11 cellular contexts compared by ENCODE assay signal in the genomic region with DNA sequence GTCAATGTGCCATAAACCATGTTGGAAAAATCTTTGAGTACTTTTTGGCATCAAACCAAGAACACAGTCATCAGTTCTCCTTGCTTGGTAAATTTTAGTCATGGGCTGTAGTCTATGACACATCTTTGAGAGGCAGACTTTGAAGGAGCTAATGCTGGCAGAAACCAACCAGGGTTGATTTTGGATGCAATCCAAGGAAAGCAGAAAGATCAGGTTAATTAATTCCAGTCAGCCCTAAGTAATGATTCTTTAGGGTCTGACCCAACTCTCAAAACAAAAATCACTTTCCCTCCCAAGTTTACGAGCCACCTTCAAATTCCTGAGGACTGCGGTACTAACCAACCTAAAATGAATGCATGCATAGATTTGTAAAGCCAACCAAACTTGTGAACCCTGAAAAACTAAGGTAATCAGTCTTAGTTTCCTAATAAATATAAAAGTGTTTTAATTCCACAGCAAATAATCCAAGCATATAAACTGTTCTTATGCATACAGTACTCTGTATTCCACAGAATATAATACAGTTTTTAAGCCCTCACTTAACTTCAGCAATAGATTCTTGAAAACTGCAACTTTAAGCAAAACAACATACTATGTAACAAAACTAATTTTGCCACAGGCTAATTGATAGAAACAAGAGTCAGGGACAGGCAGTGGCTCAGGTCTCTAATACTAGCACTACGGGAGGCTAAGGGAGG. TPM values are rescaled to one million over a fixed set of nuclear protein-coding genes. Genes with fewer than 3 reads are reported as not detected.
DNase-seq lines count a peak whose midpoint lies in the region; ATAC-seq and TF ChIP-seq lines count a peak whose summit lies in the region.
"Had no signal": no experiment of that assay in that cellular context is flagged by ENCODE, and none has a peak within 500 bp of the region (broad histone marks: within the 10 kb centered on the region; RNA-seq: fewer than 3 reads in every experiment).

No MANE protein-coding gene starts in this region.

- H3K79me2 ChIP-seq in OCI-LY1 (ENCODE audit: insufficient read depth, low read length) = peaks cover 92% of the 10 kb centered on the region

- H3K27me3 ChIP-seq in OCI-LY1 (ENCODE audit: insufficient read depth, low read length) (no peaks in the 10 kb centered on the region), thoracic aorta (replicated peaks; ENCODE audit: insufficient read depth) (no peaks in the 10 kb centered on the region), psoas muscle (ENCODE audit: insufficient read depth in 3 of 3, low read length in 2 of 3) (no peaks in the 10 kb centered on the region)

- no peaks in the 10 kb centered on the region for H3K36me3 ChIP-seq in OCI-LY1 (ENCODE audit: insufficient read depth, low read length)
- H3K36me3 ChIP-seq in thoracic aorta = no peaks in the 10 kb centered on the region
- no peaks in the 10 kb centered on the region for H3K36me3 ChIP-seq in psoas muscle (ENCODE audit: insufficient read depth in 1 of 2, low read depth in 1 of 2)

- no peaks in the 10 kb centered on the region for H4K20me1 ChIP-seq in OCI-LY1 (ENCODE audit: insufficient read depth, low read length)

- no peaks in the 10 kb centered on the region for H3K9me2 ChIP-seq in OCI-LY1 (ENCODE audit: low read depth, low read length)

- no peaks in the 10 kb centered on the region for H3F3A ChIP-seq in OCI-LY1 (ENCODE audit: insufficient read depth, low read length)

- H3K4me3 ChIP-seq in OCI-LY1 (ENCODE audit: low read depth, low read length, poor library complexity, severe bottlenecking) (peak overlapping the region; percentile 28), thoracic aorta (no peak overlapping the region), psoas muscle (no peak overlapping the region)

- WGBS in psoas muscle, 3 donors = 92 to 96% (median 95%) methylated on average over 3 of the region's 3 CpGs

- no peaks in the 10 kb centered on the region for H3K36me3 Mint-ChIP-seq in activated T-cell treated with anti-CD3 and anti-CD28 coated beads, Interleukin-2, amount 50 U/mL, for 72 hours (ENCODE audit: insufficient read depth in 2 of 2)

- no peaks in the 10 kb centered on the region for H3K9me3 Mint-ChIP-seq in activated T-cell treated with anti-CD3 and anti-CD28 coated beads, Interleukin-2, amount 50 U/mL, for 72 hours

- H3K9ac ChIP-seq in OCI-LY1 (ENCODE audit: low read length) = peak overlapping the region; percentile 31; the same call in 1 of the 2 replicates

- peak overlapping the region; percentile 71 for H3K27ac Mint-ChIP-seq in activated T-cell treated with anti-CD3 and anti-CD28 coated beads, Interleukin-2, amount 50 U/mL, for 72 hours

- H3K4me2 ChIP-seq in OCI-LY1 (ENCODE audit: low read length) = peak overlapping the region; percentile 62

- H3K4me1 Mint-ChIP-seq in activated T-cell treated with anti-CD3 and anti-CD28 coated beads, Interleukin-2, amount 50 U/mL, for 72 hours (ENCODE audit: low read depth) = peaks cover 17% of the 10 kb centered on the region

- intact Hi-C loops in psoas muscle (cut with DNase I) = no loop called here

- no peak overlapping the region for H2AFZ ChIP-seq in OCI-LY1 (ENCODE audit: low read length)

- ATAC-seq in activated T-cell treated with anti-CD3 and anti-CD28 coated beads, Interleukin-2, amount 50 U/mL, for 72 hours (replicated peaks in 1 of 2) = peak; percentile 82 to 85
- ATAC-seq in thoracic aorta (ENCODE audit: insufficient number of reproducible peaks, low FRiP score, low read depth) (peak; percentile 74), psoas muscle (no peak)

- H3K9me3 ChIP-seq in OCI-LY1 (ENCODE audit: low read length) = no peaks in the 10 kb centered on the region
- no peaks in the 10 kb centered on the region for H3K9me3 ChIP-seq in thoracic aorta
- no peaks in the 10 kb centered on the region for H3K9me3 ChIP-seq in psoas muscle

- no peak overlapping the region for H3K4me3 Mint-ChIP-seq in activated T-cell treated with anti-CD3 and anti-CD28 coated beads, Interleukin-2, amount 50 U/mL, for 72 hours

- no peak for DNase-seq in activated T-cell treated with anti-CD3 and anti-CD28 coated beads, Interleukin-2, amount 50 U/mL, for 72 hours
- no peak for DNase-seq in activated T-cell treated with anti-CD3 and anti-CD28 coated beads, Interleukin-2, amount 50 U/mL, for 48 hours
- peak; percentile 92 for DNase-seq in fibroblast of peridontal ligament (ENCODE audit: extremely low read depth)
- no peak for DNase-seq in thoracic aorta (ENCODE audit: low spot score)
- DNase-seq in psoas muscle = no peak
- DNase-seq in stimulated activated CD4-positive, alpha-beta T cell treated with anti-CD3 and anti-CD28 coated beads, Interleukin-12 subunit alpha, Interleukin-12 subunit beta, amount 100 ng/mL, for 4 hours = no peak
- DNase-seq in cerebellar cortex (ENCODE audit: low spot score) = no peak
- DNase-seq: DMS153; NCI-H1048; stimulated activated CD4-positive, alpha-beta T cell treated with anti-CD3 and anti-CD28 coated beads, Interleukin-4, amount 100 ng/mL, for 4 hours had no signal

- peak overlapping the region; percentile 87 for H3K27ac ChIP-seq in OCI-LY1 (ENCODE audit: low read depth, low read length, poor library complexity, severe bottlenecking)
- H3K27ac ChIP-seq in thoracic aorta = no peak overlapping the region
- H3K27ac ChIP-seq in psoas muscle = no peak overlapping the region

- H3K27me3 Mint-ChIP-seq in activated T-cell treated with anti-CD3 and anti-CD28 coated beads, Interleukin-2, amount 50 U/mL, for 72 hours (ENCODE audit: low read depth) = no peaks in the 10 kb centered on the region

- H3K4me1 ChIP-seq in OCI-LY1 (ENCODE audit: insufficient read depth, low read length, severe bottlenecking) = peaks cover 80% of the 10 kb centered on the region
- H3K4me1 ChIP-seq in thoracic aorta (ENCODE audit: control insufficient read depth in 1 of 2, low read depth in 2 of 2) = peaks cover 9 to 19% of the 10 kb centered on the region in 2 donors
- no peaks in the 10 kb centered on the region for H3K4me1 ChIP-seq in psoas muscle

- no peak for TF ChIP-seq CTCF in OCI-LY1 (IDR thresholded peaks at IDR 0.05; ENCODE audit: low read length)
- no peak for TF ChIP-seq CTCF in thoracic aorta (IDR thresholded peaks at IDR 0.05)
- TF ChIP-seq CTCF in psoas muscle (IDR thresholded peaks at IDR 0.05) = no peak

RNA-seq across cellular contexts. Expression of a gene that starts 22.0 kb away (rescaled TPM):
- total RNA-seq in activated T-cell treated with anti-CD3 and anti-CD28 coated beads, Interleukin-2, amount 50 U/mL, for 72 hours = 1 to 10 TPM; 5.2 to 5.6 TPM
- total RNA-seq in thoracic aorta = 1 to 10 TPM in 1 of 2 donors, under 1 TPM in 1; 0.95 to 3.0 TPM
- under 1 TPM in 3 of 4 donors, not detected in 1; 0.10 to 0.69 (median 0.44) TPM for total RNA-seq in psoas muscle
- polyA plus RNA-seq in psoas muscle = under 1 TPM in 2 of 3 donors, not detected in 1; 0.05 to 0.08 TPM

Comparison
In these comparisons a context has a peak if more than half of its experiments do, and no peak if none do; other contexts are left out.
1. ATAC-seq: peak in activated T-cell treated with anti-CD3 and anti-CD28 coated beads, Interleukin-2, amount 50 U/mL, for 72 hours (2 of 2) and thoracic aorta (single experiment); none in psoas muscle (0 of 4).